In genomic region chr21:34094949-34095348, GRCh38 we compare ENCODE assay signal across 19 cellular contexts. TPM values are rescaled to one million over a fixed set of nuclear protein-coding genes. Genes with fewer than 3 reads are reported as not detected.
DNase-seq lines count a peak whose midpoint lies in the region; ATAC-seq, FAIRE-seq and TF ChIP-seq lines count a peak whose summit lies in the region.
"Had no signal": no experiment of that assay in that cellular context is flagged by ENCODE, and none has a peak within 500 bp of the region (broad histone marks: within the 10 kb centered on the region; RNA-seq: fewer than 3 reads in every experiment).

No MANE protein-coding gene starts in this region.

- CTCF ChIA-PET in HepG2 (lab: Yijun Ruan, JAX; ENCODE audit: low intra/inter-chr PET ratio, low total read pairs): no interaction called here

- no peak overlapping the region for H3K27ac ChIP-seq in HepG2 (ENCODE audit: extremely low read length, insufficient read depth, low read length)

- H3K4me3 ChIP-seq in HepG2 (replicated peaks in 1 of 3; ENCODE audit: insufficient read depth in 1 of 3, low read depth in 2 of 3, low read length in 3 of 3): no peak overlapping the region
- H3K4me3 ChIP-seq: GM23338 had no signal

- H3K27me3 Mint-ChIP-seq in activated naive CD8-positive, alpha-beta T cell: no peaks in the 10 kb centered on the region
- H3K27me3 Mint-ChIP-seq in activated naive CD8-positive, alpha-beta T cell treated with anti-CD3 and anti-CD28 coated beads, Interleukin-2, amount 50 U/mL, for 24 hours: no peaks in the 10 kb centered on the region
- no peaks in the 10 kb centered on the region for H3K27me3 Mint-ChIP-seq in natural killer cell (ENCODE audit: low read depth in 2 of 2)
- no peaks in the 10 kb centered on the region for H3K27me3 Mint-ChIP-seq in natural killer cell treated with Interleukin-12 subunit alpha and Interleukin-12 subunit beta and Interleukin-15 and Interleukin-18, amount 100 ng/mL, for 72 hours
- H3K27me3 Mint-ChIP-seq: CD4-positive, CD25-positive, alpha-beta regulatory T cell had no signal

- no peak overlapping the region for H3K4me2 ChIP-seq in HepG2 (ENCODE audit: low read depth, low read length)
- H3K4me2 ChIP-seq: GM23338 had no signal

- no peak for DNase-seq in activated naive CD8-positive, alpha-beta T cell treated with anti-CD3 and anti-CD28 coated beads, Interleukin-2, amount 50 U/mL, for 24 hours
- DNase-seq in natural killer cell: no peak
- DNase-seq in natural killer cell treated with Interleukin-12 subunit alpha and Interleukin-12 subunit beta and Interleukin-15 and Interleukin-18, amount 100 ng/mL, for 72 hours (ENCODE audit: low spot score): no peak
- no peak for DNase-seq in HepG2 (ENCODE audit: low spot score)
- no peak for DNase-seq in AG08396 (ENCODE audit: low spot score)
- DNase-seq: BE2C; C1 segment of cervical spinal cord; CD4-positive, CD25-positive, alpha-beta regulatory T cell; DMS153; DMS79; GDM1; HCEC 1CT had no signal

- peaks cover 7% of the 10 kb centered on the region for H3K4me1 ChIP-seq in HepG2 (ENCODE audit: insufficient read depth, low read length)
- H3K4me1 ChIP-seq: BE2C had no signal

- no peaks in the 10 kb centered on the region for H3K9me3 ChIP-seq in HepG2 (ENCODE audit: low read length)
- H3K9me3 ChIP-seq: BE2C had no signal

- H3K4me1 Mint-ChIP-seq in activated naive CD8-positive, alpha-beta T cell (ENCODE audit: low read depth): peaks cover 81% of the 10 kb centered on the region
- H3K4me1 Mint-ChIP-seq in activated naive CD8-positive, alpha-beta T cell treated with anti-CD3 and anti-CD28 coated beads, Interleukin-2, amount 50 U/mL, for 24 hours: peaks cover 67% of the 10 kb centered on the region
- H3K4me1 Mint-ChIP-seq in natural killer cell: peaks cover 85 to 89% of the 10 kb centered on the region in 2 donors
- H3K4me1 Mint-ChIP-seq in natural killer cell treated with Interleukin-12 subunit alpha and Interleukin-12 subunit beta and Interleukin-15 and Interleukin-18, amount 100 ng/mL, for 72 hours (ENCODE audit: low read depth in 2 of 2): peaks cover 33 to 51% of the 10 kb centered on the region in 2 donors

- no peak overlapping the region for H3K9ac ChIP-seq in HepG2 (ENCODE audit: insufficient read depth, low read depth, low read length)

- H3K27ac Mint-ChIP-seq in activated naive CD8-positive, alpha-beta T cell: peak overlapping the region; percentile 28
- H3K27ac Mint-ChIP-seq in activated naive CD8-positive, alpha-beta T cell treated with anti-CD3 and anti-CD28 coated beads, Interleukin-2, amount 50 U/mL, for 24 hours: no peak overlapping the region
- H3K27ac Mint-ChIP-seq in natural killer cell: peak overlapping the region; percentile 4 to 61
- no peak overlapping the region for H3K27ac Mint-ChIP-seq in natural killer cell treated with Interleukin-12 subunit alpha and Interleukin-12 subunit beta and Interleukin-15 and Interleukin-18, amount 100 ng/mL, for 72 hours
- H3K27ac Mint-ChIP-seq: GM23338 had no signal

- FAIRE-seq in HepG2 (lab: Jason Lieb, UNC): no peak
- FAIRE-seq: GM12892, GM18507, H54, HTR-8/SVneo had no signal

- H3K36me3 Mint-ChIP-seq in activated naive CD8-positive, alpha-beta T cell: peaks cover 35% of the 10 kb centered on the region
- H3K36me3 Mint-ChIP-seq in activated naive CD8-positive, alpha-beta T cell treated with anti-CD3 and anti-CD28 coated beads, Interleukin-2, amount 50 U/mL, for 24 hours (ENCODE audit: low read depth): peaks cover 61% of the 10 kb centered on the region
- H3K36me3 Mint-ChIP-seq in natural killer cell: peaks cover 6% of the 10 kb centered on the region
- H3K36me3 Mint-ChIP-seq in natural killer cell treated with Interleukin-12 subunit alpha and Interleukin-12 subunit beta and Interleukin-15 and Interleukin-18, amount 100 ng/mL, for 72 hours: peaks cover 30% of the 10 kb centered on the region

- no peaks in the 10 kb centered on the region for H3K27me3 ChIP-seq in HepG2 (ENCODE audit: control insufficient read depth in 1 of 2, insufficient read depth in 2 of 2, low read length in 2 of 2)
- H3K27me3 ChIP-seq: BE2C had no signal

- intact Hi-C loops in natural killer cell (cut with micrococcal nuclease): no loop called here
- intact Hi-C loops in HepG2 (cut with micrococcal nuclease; ENCODE audit: unreplicated experiment): no loop called here

- TF ChIP-seq POLR2A in HepG2 (IDR thresholded peaks at IDR 0.05; ENCODE audit: insufficient read depth in 1 of 2, low read depth in 2 of 2, low read length in 2 of 2): no peak

- POLR2A ChIA-PET in HepG2 (lab: Yijun Ruan, JAX): no interaction called here

- TF ChIP-seq CTCF in natural killer cell (IDR thresholded peaks at IDR 0.05) (no peak), HepG2 (CRISPR knock-in tag; IDR thresholded peaks at IDR 0.05) (no peak)

- H2AFZ ChIP-seq in HepG2 (ENCODE audit: low read length): no peak overlapping the region
- H2AFZ ChIP-seq: GM23338 had no signal

- peaks cover 10 to 23% of the 10 kb centered on the region in 2 experiments; a peak in 3 of 5 replicates for H3K36me3 ChIP-seq in HepG2 (replicated peaks in 1 of 2; ENCODE audit: control insufficient read depth in 1 of 2, insufficient read depth in 2 of 2, low read length in 2 of 2)
- H3K36me3 ChIP-seq: BE2C had no signal

- BruUV-seq in HepG2 (replicated peaks; lab: Mats Ljungman, UMichigan): no TSS peak

- no peak for TF ChIP-seq RAD21 in HepG2 (CRISPR knock-in tag; IDR thresholded peaks at IDR 0.05)

- no peak overlapping the region for H3K4me3 Mint-ChIP-seq in activated naive CD8-positive, alpha-beta T cell
- no peak overlapping the region for H3K4me3 Mint-ChIP-seq in activated naive CD8-positive, alpha-beta T cell treated with anti-CD3 and anti-CD28 coated beads, Interleukin-2, amount 50 U/mL, for 24 hours
- no peak overlapping the region for H3K4me3 Mint-ChIP-seq in natural killer cell
- H3K4me3 Mint-ChIP-seq in natural killer cell treated with Interleukin-12 subunit alpha and Interleukin-12 subunit beta and Interleukin-15 and Interleukin-18, amount 100 ng/mL, for 72 hours: no peak overlapping the region
- H3K4me3 Mint-ChIP-seq: CD4-positive, CD25-positive, alpha-beta regulatory T cell; GM23338 had no signal

- ATAC-seq in activated naive CD8-positive, alpha-beta T cell treated with anti-CD3 and anti-CD28 coated beads, Interleukin-2, amount 50 U/mL, for 24 hours: no peak
- ATAC-seq in natural killer cell (no peak), HepG2 (no peak), HG03280 (IDR thresholded peaks at IDR 0.05; ENCODE audit: unreplicated experiment) (no peak)
- no peak for ATAC-seq in natural killer cell treated with Interleukin-12 subunit alpha and Interleukin-12 subunit beta and Interleukin-15 and Interleukin-18, amount 100 ng/mL, for 72 hours
- ATAC-seq: GM23338 had no signal

- in situ Hi-C loops in HepG2 (cut with HindIII; ENCODE audit: extremely low pct_ligation_motif_present, low pct_unique_long_range_greater_than_20kb): loop anchor here (10.0 kb wide), 1 partner anchor 60 kb away; no protein-coding TSS in a partner anchor

- 93% methylated on average over 7 of the region's 7 CpGs for WGBS in HepG2 (ENCODE audit: low lambda C conversion rate)

- H3K9me3 Mint-ChIP-seq in activated naive CD8-positive, alpha-beta T cell (ENCODE audit: low read depth): no peaks in the 10 kb centered on the region
- H3K9me3 Mint-ChIP-seq in activated naive CD8-positive, alpha-beta T cell treated with anti-CD3 and anti-CD28 coated beads, Interleukin-2, amount 50 U/mL, for 24 hours: no peaks in the 10 kb centered on the region
- no peaks in the 10 kb centered on the region for H3K9me3 Mint-ChIP-seq in natural killer cell
- H3K9me3 Mint-ChIP-seq in natural killer cell treated with Interleukin-12 subunit alpha and Interleukin-12 subunit beta and Interleukin-15 and Interleukin-18, amount 100 ng/mL, for 72 hours: no peaks in the 10 kb centered on the region
- H3K9me3 Mint-ChIP-seq: CD4-positive, CD25-positive, alpha-beta regulatory T cell; GM23338 had no signal

- peaks cover 27% of the 10 kb centered on the region for H3K79me2 ChIP-seq in HepG2 (ENCODE audit: insufficient read depth, low read length)

- no peak for TF ChIP-seq EP300 in HepG2 (IDR thresholded peaks at IDR 0.05; ENCODE audit: low read depth in 2 of 2, low read length in 2 of 2)
- no peak for TF ChIP-seq EP300 in HepG2 (CRISPR knock-in tag; IDR thresholded peaks at IDR 0.05; ENCODE audit: borderline replicate concordance)

- no peaks in the 10 kb centered on the region for H4K20me1 ChIP-seq in HepG2 (ENCODE audit: insufficient read depth, low read length)

RNA-seq across cellular contexts. Expression of gene MRPS6, which starts 21.6 kb away (rescaled TPM):
- 10 to 100 TPM; 42.7 to 54.5 (median 44.3) TPM for total RNA-seq in natural killer cell
- 100 to 1,000 TPM; 122 to 188 TPM for total RNA-seq in natural killer cell treated with Interleukin-12 subunit alpha and Interleukin-12 subunit beta and Interleukin-15 and Interleukin-18, amount 100 ng/mL, for 72 hours
- total RNA-seq in HepG2 (2016; rRNA removed; fragmentation: Illumina TruSeq; extraction: Trizol): 26.9 and 35.5 TPM in 2 replicates
- total RNA-seq in HepG2 (2016; cell fraction: cytosol; rRNA removed; fragmentation: Illumina TruSeq; extraction: Trizol; ENCODE audit: low read depth): 17.1 and 18.4 TPM in 2 replicates
- total RNA-seq in HepG2 (2016; cell fraction: insoluble cytoplasmic fraction; rRNA removed; fragmentation: Illumina TruSeq; extraction: Trizol): 28.4 and 41.4 TPM in 2 replicates
- 25.8 and 27.0 TPM in 2 replicates for total RNA-seq in HepG2 (2016; cell fraction: membrane; rRNA removed; fragmentation: Illumina TruSeq; extraction: Trizol)
- 20.3 and 20.6 TPM in 2 replicates for total RNA-seq in HepG2 (2016; cell fraction: nucleus; rRNA removed; fragmentation: Illumina TruSeq; extraction: Trizol)
- 9.8 and 14.2 TPM in 2 replicates for polyA plus RNA-seq in HepG2 (2011; rRNA removed)
- 11.1 and 11.6 TPM in 2 replicates for polyA plus RNA-seq in HepG2 (2011; cell fraction: cytosol; rRNA removed)
- polyA plus RNA-seq in HepG2 (2011; cell fraction: nucleus; rRNA removed): 18.4 and 19.2 TPM in 2 replicates
- 25.9 and 47.2 TPM in 2 replicates for polyA plus RNA-seq in HepG2 (2012)
- polyA plus RNA-seq in HepG2 (2016; cell fraction: cytosol; fragmentation: Illumina TruSeq; extraction: Trizol; ENCODE audit: low read depth): 21.7 and 25.8 TPM in 2 replicates
- 69.3 and 71.8 TPM in 2 replicates for polyA plus RNA-seq in HepG2 (2016; cell fraction: insoluble cytoplasmic fraction; fragmentation: Illumina TruSeq; extraction: Trizol; ENCODE audit: low read depth)
- polyA plus RNA-seq in HepG2 (2016; cell fraction: membrane; fragmentation: Illumina TruSeq; extraction: Trizol; ENCODE audit: low read depth): 29.0 and 33.1 TPM in 2 replicates
- 39.3 and 52.2 TPM in 2 replicates for polyA plus RNA-seq in HepG2 (2016; cell fraction: nucleus; fragmentation: Illumina TruSeq; extraction: Trizol; ENCODE audit: insufficient read depth, low read depth)
- 9.1 and 10.5 TPM in 2 replicates for polyA minus RNA-seq in HepG2 (2011; rRNA and poly(A)+ RNA removed; ENCODE audit: low replicate concordance)
- 3.3 and 3.4 TPM in 2 replicates for polyA minus RNA-seq in HepG2 (2011; cell fraction: cytosol; rRNA and poly(A)+ RNA removed)
- 21.8 and 24.6 TPM in 2 replicates for polyA minus RNA-seq in HepG2 (2011; cell fraction: nucleus; rRNA and poly(A)+ RNA removed)

RNA-seq across cellular contexts. Expression of gene SLC5A3, which starts 21.6 kb away (rescaled TPM):
- total RNA-seq in natural killer cell: 10 to 100 TPM; 14.5 to 25.1 (median 17.9) TPM
- total RNA-seq in natural killer cell treated with Interleukin-12 subunit alpha and Interleukin-12 subunit beta and Interleukin-15 and Interleukin-18, amount 100 ng/mL, for 72 hours: 10 to 100 TPM; 36.1 to 59.1 TPM
- total RNA-seq in HepG2 (2016; rRNA removed; fragmentation: Illumina TruSeq; extraction: Trizol): 10.1 and 11.2 TPM in 2 replicates
- total RNA-seq in HepG2 (2016; cell fraction: cytosol; rRNA removed; fragmentation: Illumina TruSeq; extraction: Trizol; ENCODE audit: low read depth): 1.0 and 1.1 TPM in 2 replicates
- 9.3 and 10.6 TPM in 2 replicates for total RNA-seq in HepG2 (2016; cell fraction: insoluble cytoplasmic fraction; rRNA removed; fragmentation: Illumina TruSeq; extraction: Trizol)
- total RNA-seq in HepG2 (2016; cell fraction: membrane; rRNA removed; fragmentation: Illumina TruSeq; extraction: Trizol): 2.4 and 3.4 TPM in 2 replicates
- total RNA-seq in HepG2 (2016; cell fraction: nucleus; rRNA removed; fragmentation: Illumina TruSeq; extraction: Trizol): 32.4 and 34.8 TPM in 2 replicates
- polyA plus RNA-seq in HepG2 (2011; rRNA removed): 4.6 and 5.6 TPM in 2 replicates
- 1.7 and 2.8 TPM in 2 replicates for polyA plus RNA-seq in HepG2 (2011; cell fraction: cytosol; rRNA removed)
- 7.9 and 9.1 TPM in 2 replicates for polyA plus RNA-seq in HepG2 (2011; cell fraction: nucleus; rRNA removed)
- polyA plus RNA-seq in HepG2 (2012): 5.9 and 25.5 TPM in 2 replicates
- polyA plus RNA-seq in HepG2 (2016; cell fraction: cytosol; fragmentation: Illumina TruSeq; extraction: Trizol; ENCODE audit: low read depth): 0.19 and 0.23 TPM in 2 replicates
- polyA plus RNA-seq in HepG2 (2016; cell fraction: insoluble cytoplasmic fraction; fragmentation: Illumina TruSeq; extraction: Trizol; ENCODE audit: low read depth): 2.8 and 3.4 TPM in 2 replicates
- 0.32 and 0.36 TPM in 2 replicates for polyA plus RNA-seq in HepG2 (2016; cell fraction: membrane; fragmentation: Illumina TruSeq; extraction: Trizol; ENCODE audit: low read depth)
- 12.9 and 13.1 TPM in 2 replicates for polyA plus RNA-seq in HepG2 (2016; cell fraction: nucleus; fragmentation: Illumina TruSeq; extraction: Trizol; ENCODE audit: insufficient read depth, low read depth)
- polyA minus RNA-seq in HepG2 (2011; rRNA and poly(A)+ RNA removed; ENCODE audit: low replicate concordance): 12.4 and 18.2 TPM in 2 replicates
- polyA minus RNA-seq in HepG2 (2011; cell fraction: cytosol; rRNA and poly(A)+ RNA removed): 14.2 and 15.2 TPM in 2 replicates
- polyA minus RNA-seq in HepG2 (2011; cell fraction: nucleus; rRNA and poly(A)+ RNA removed): 64.2 and 72.4 TPM in 2 replicates

Comparison
In these comparisons a context has a peak if more than half of its experiments do, and no peak if none do; other contexts are left out.
1. H3K27ac Mint-ChIP-seq: peak in activated naive CD8-positive, alpha-beta T cell (single experiment) and natural killer cell (2 of 2); none in activated naive CD8-positive, alpha-beta T cell treated with anti-CD3 and anti-CD28 coated beads, Interleukin-2, amount 50 U/mL, for 24 hours (single experiment) and natural killer cell treated with Interleukin-12 subunit alpha and Interleukin-12 subunit beta and Interleukin-15 and Interleukin-18, amount 100 ng/mL, for 72 hours (0 of 2).